ENCODE assay signal across 8 cellular contexts in the genomic region with DNA sequence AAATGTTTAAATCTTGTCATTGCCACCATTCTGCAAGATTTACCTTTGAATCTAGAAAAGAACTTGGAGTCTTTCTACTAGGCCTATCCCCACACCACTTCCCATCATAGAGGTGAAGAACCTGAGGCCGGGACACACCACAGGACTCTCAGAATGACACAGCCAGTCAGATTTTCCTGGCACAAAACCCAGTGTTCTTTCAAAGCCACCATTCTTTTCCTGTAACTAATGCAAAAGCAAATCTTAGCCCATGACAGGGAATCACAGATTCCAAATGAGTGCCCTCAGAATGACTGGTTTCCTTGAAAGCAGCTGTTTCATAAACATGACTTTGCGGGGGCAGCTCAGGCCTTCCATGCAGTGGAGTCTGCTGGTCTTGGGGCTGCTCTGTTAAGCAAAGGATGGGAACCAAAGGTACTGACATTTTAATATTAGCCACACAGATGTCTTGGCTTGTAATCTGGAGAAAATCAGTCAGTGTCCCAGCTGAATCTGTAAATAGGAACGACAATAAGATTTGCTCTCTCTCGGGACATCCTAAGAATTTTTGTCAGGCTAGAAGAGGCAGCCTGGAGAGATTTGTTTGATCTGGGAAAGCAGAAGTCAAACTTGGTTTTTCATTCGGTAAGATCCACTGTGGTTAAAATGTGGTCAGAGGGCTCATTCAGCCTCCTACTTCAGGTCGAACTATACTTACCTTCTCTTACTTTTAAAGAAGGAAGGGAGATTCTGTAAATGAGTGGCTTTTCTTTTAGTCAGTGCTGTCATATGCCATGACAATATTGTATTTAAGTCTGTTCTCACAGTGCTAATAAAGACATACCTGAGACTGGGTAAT.
DNase-seq lines count a peak whose midpoint lies in the region; ATAC-seq lines count a peak whose summit lies in the region.

No MANE protein-coding gene starts in this region.

- H3K4me1 Mint-ChIP-seq in activated CD8-positive, alpha-beta memory T cell treated with anti-CD3 and anti-CD28 coated beads, Interleukin-2, amount 10 ng/mL, durations not matched to agents 7 days and 5 days, result peaks cover 21% of the 10 kb centered on the region

- H3K27ac Mint-ChIP-seq in activated CD8-positive, alpha-beta memory T cell treated with anti-CD3 and anti-CD28 coated beads, Interleukin-2, amount 10 ng/mL, durations not matched to agents 7 days and 5 days, result no peak overlapping the region

- H3K36me3 Mint-ChIP-seq in activated CD8-positive, alpha-beta memory T cell treated with anti-CD3 and anti-CD28 coated beads, Interleukin-2, amount 10 ng/mL, durations not matched to agents 7 days and 5 days, result no peaks in the 10 kb centered on the region

- intact Hi-C loops in posterior vena cava (cut with DNase I), result no loop called here

- no peak overlapping the region for H3K4me3 Mint-ChIP-seq in activated CD8-positive, alpha-beta memory T cell treated with anti-CD3 and anti-CD28 coated beads, Interleukin-2, amount 10 ng/mL, durations not matched to agents 7 days and 5 days

- peaks cover 17% of the 10 kb centered on the region for H3K27me3 Mint-ChIP-seq in activated CD8-positive, alpha-beta memory T cell treated with anti-CD3 and anti-CD28 coated beads, Interleukin-2, amount 10 ng/mL, durations not matched to agents 7 days and 5 days

- peak; percentile 30 for ATAC-seq in activated CD8-positive, alpha-beta memory T cell treated with anti-CD3 and anti-CD28 coated beads, Interleukin-2, amount 10 ng/mL, durations not matched to agents 7 days and 5 days
- ATAC-seq in HG03045 (IDR thresholded peaks at IDR 0.05; ENCODE audit: unreplicated experiment), result peak; percentile 68

- no peak for DNase-seq in activated CD8-positive, alpha-beta memory T cell treated with anti-CD3 and anti-CD28 coated beads, Interleukin-2, amount 10 ng/mL, durations not matched to agents 7 days and 5 days
- no peak for DNase-seq in activated CD8-positive, alpha-beta memory T cell treated with anti-CD3 and anti-CD28 coated beads, Interleukin-2, amount 50 U/mL, for 4 hours
- peak; percentile 68 to 74 for DNase-seq in activated T-cell treated with anti-CD3 and anti-CD28 coated beads, Interleukin-2, amount 50 U/mL, for 48 hours
- peak; percentile 43 to 48 for DNase-seq in stimulated activated CD4-positive, alpha-beta T cell treated with anti-CD3 and anti-CD28 coated beads, Interleukin-2, amount 100 ng/mL, for 48 hours
- DNase-seq in GM19238 (ENCODE audit: insufficient read length, low spot score) (no peak), NCI-H1105 treated with DMSO at 0.1 percent for 48 hours (lab: John Stamatoyannopoulos, UW) (no peak), posterior vena cava (ENCODE audit: low spot score) (no peak)

- H3K9me3 Mint-ChIP-seq in activated CD8-positive, alpha-beta memory T cell treated with anti-CD3 and anti-CD28 coated beads, Interleukin-2, amount 10 ng/mL, durations not matched to agents 7 days and 5 days (ENCODE audit: low read depth), result no peaks in the 10 kb centered on the region

- CTCF ChIA-PET in activated CD8-positive, alpha-beta memory T cell treated with anti-CD3 and anti-CD28 coated beads, Interleukin-2, amount 10 ng/mL, durations not matched to agents 7 days and 5 days (lab: Charles Lee), result interaction anchor here (0.8 kb wide), 1 partner anchor 259 kb away, joined by 3 read pairs; no protein-coding TSS in a partner anchor

Comparison
In these comparisons a context has a peak if more than half of its experiments do, and no peak if none do; other contexts are left out.
1. DNase-seq: peak in activated T-cell treated with anti-CD3 and anti-CD28 coated beads, Interleukin-2, amount 50 U/mL, for 48 hours (2 of 2) and stimulated activated CD4-positive, alpha-beta T cell treated with anti-CD3 and anti-CD28 coated beads, Interleukin-2, amount 100 ng/mL, for 48 hours (2 of 2); none in activated CD8-positive, alpha-beta memory T cell treated with anti-CD3 and anti-CD28 coated beads, Interleukin-2, amount 10 ng/mL, durations not matched to agents 7 days and 5 days (single experiment), activated CD8-positive, alpha-beta memory T cell treated with anti-CD3 and anti-CD28 coated beads, Interleukin-2, amount 50 U/mL, for 4 hours (single experiment), GM19238 (single experiment), NCI-H1105 treated with DMSO at 0.1 percent for 48 hours (single experiment) and posterior vena cava (single experiment).